17 cellular contexts compared by ENCODE assay signal in genomic region chr20:62986257-62986807, GRCh38. TPM values are rescaled to one million over a fixed set of nuclear protein-coding genes. Genes with fewer than 3 reads are reported as not detected.
A peak's percentile ranks its signal among the peaks of the same experiment; 100 is the strongest.
DNase-seq lines count a peak whose midpoint lies in the region; ATAC-seq and TF ChIP-seq lines count a peak whose summit lies in the region.
"Had no signal": no experiment of that assay in that cellular context is flagged by ENCODE, and none has a peak within 500 bp of the region (broad histone marks: within the 10 kb centered on the region; RNA-seq: fewer than 3 reads in every experiment).

No MANE protein-coding gene starts in this region.

- H3K4me3 ChIP-seq in BLaER1 treated with 17β-estradiol and CSF1 and Interleukin-3, amounts not matched to agents 10 nM and 100 nM, result no peak overlapping the region
- H3K4me3 ChIP-seq in HEK293 (ENCODE audit: low read depth, low read length) (no peak overlapping the region), lower leg skin (ENCODE audit: low read depth, poor library complexity, severe bottlenecking) (no peak overlapping the region)
- H3K4me3 ChIP-seq: A549, GM12878, GM23248 had no signal

- H3K4me1 Mint-ChIP-seq in dendritic cell treated with granulocyte-macrophage colony-stimulating factor and Interleukin-4, amounts not matched to agents 40 ng/mL and 50 ng/mL, for 4 days (ENCODE audit: low read depth), result peaks cover 26% of the 10 kb centered on the region
- H3K4me1 Mint-ChIP-seq in stimulated activated memory B cell treated with anti-CD40 and anti-IgM and Interleukin-4, amounts not matched to agents 10 μg/mL and 1 μg/mL and 100 μg/mL, for 72 hours, result peaks cover 21% of the 10 kb centered on the region

- WGBS in lower leg skin, 2 donors, result 65 to 66% methylated on average over 6 of the region's 6 CpGs

- CTCF ChIA-PET in HEK293 (lab: Yijun Ruan, JAX), result no interaction called here

- H3K4me1 ChIP-seq in BLaER1 treated with 17β-estradiol and CSF1 and Interleukin-3, amounts not matched to agents 10 nM and 100 nM, result peaks cover 16 to 71% (median 49%) of the 10 kb centered on the region in 10 experiments
- H3K4me1 ChIP-seq in HEK293 (ENCODE audit: control insufficient read depth, insufficient read depth, low read length), result no peaks in the 10 kb centered on the region
- H3K4me1 ChIP-seq: A549 had no signal

- H3K4me2 ChIP-seq in BLaER1 treated with 17β-estradiol and CSF1 and Interleukin-3, amounts not matched to agents 10 nM and 100 nM, result peak overlapping the region in 8 of 11 experiments; percentile 36 to 78 (median 68); a peak in 14 of 22 replicates
- H3K4me2 ChIP-seq: A549 had no signal

- POLR2A ChIA-PET in HEK293 (lab: Yijun Ruan, JAX), result no interaction called here

- H3K27me3 Mint-ChIP-seq in dendritic cell treated with granulocyte-macrophage colony-stimulating factor and Interleukin-4, amounts not matched to agents 40 ng/mL and 50 ng/mL, for 4 days, result peaks cover 86% of the 10 kb centered on the region
- H3K27me3 Mint-ChIP-seq in stimulated activated memory B cell treated with anti-CD40 and anti-IgM and Interleukin-4, amounts not matched to agents 10 μg/mL and 1 μg/mL and 100 μg/mL, for 72 hours, result peaks cover 85% of the 10 kb centered on the region

- H3K4me3 Mint-ChIP-seq in dendritic cell treated with granulocyte-macrophage colony-stimulating factor and Interleukin-4, amounts not matched to agents 40 ng/mL and 50 ng/mL, for 4 days, result no peak overlapping the region
- H3K4me3 Mint-ChIP-seq in stimulated activated memory B cell treated with anti-CD40 and anti-IgM and Interleukin-4, amounts not matched to agents 10 μg/mL and 1 μg/mL and 100 μg/mL, for 72 hours, result no peak overlapping the region
- H3K4me3 Mint-ChIP-seq: H9 had no signal

- no peaks in the 10 kb centered on the region for H3K9me3 Mint-ChIP-seq in dendritic cell treated with granulocyte-macrophage colony-stimulating factor and Interleukin-4, amounts not matched to agents 40 ng/mL and 50 ng/mL, for 4 days
- H3K9me3 Mint-ChIP-seq in stimulated activated memory B cell treated with anti-CD40 and anti-IgM and Interleukin-4, amounts not matched to agents 10 μg/mL and 1 μg/mL and 100 μg/mL, for 72 hours, result no peaks in the 10 kb centered on the region
- H3K9me3 Mint-ChIP-seq: CD8-positive, alpha-beta memory T cell; H9 had no signal

- H3K27me3 ChIP-seq in BLaER1 treated with 17β-estradiol and CSF1 and Interleukin-3, amounts not matched to agents 10 nM and 100 nM, result peaks cover 0 to 21% (median 5%) of the 10 kb centered on the region in 11 experiments; a peak in 9 of 22 replicates

- no peak overlapping the region for H3K9ac ChIP-seq in BLaER1 treated with 17β-estradiol and CSF1 and Interleukin-3, amounts not matched to agents 10 nM and 100 nM
- H3K9ac ChIP-seq: GM23248 had no signal

- peak overlapping the region; percentile 43 for H3K27ac Mint-ChIP-seq in dendritic cell treated with granulocyte-macrophage colony-stimulating factor and Interleukin-4, amounts not matched to agents 40 ng/mL and 50 ng/mL, for 4 days
- H3K27ac Mint-ChIP-seq in stimulated activated memory B cell treated with anti-CD40 and anti-IgM and Interleukin-4, amounts not matched to agents 10 μg/mL and 1 μg/mL and 100 μg/mL, for 72 hours, result no peak overlapping the region

- no peak for TF ChIP-seq POLR2A in lower leg skin (IDR thresholded peaks at IDR 0.05)

- no peaks in the 10 kb centered on the region for H3K36me3 ChIP-seq in BLaER1 treated with 17β-estradiol and CSF1 and Interleukin-3, amounts not matched to agents 10 nM and 100 nM
- no peaks in the 10 kb centered on the region for H3K36me3 ChIP-seq in HEK293 (ENCODE audit: control insufficient read depth in 2 of 2, insufficient read depth in 1 of 2, low read length in 2 of 2)
- H3K36me3 ChIP-seq: BE2C had no signal

- H4K20me1 ChIP-seq in BLaER1 treated with 17β-estradiol and CSF1 and Interleukin-3, amounts not matched to agents 10 nM and 100 nM, result peaks cover 0 to 30% (median 8%) of the 10 kb centered on the region in 11 experiments; a peak in 12 of 22 replicates

- DNase-seq in lower leg skin (ENCODE audit: low spot score in 2 of 2), result no peak
- no peak for DNase-seq in ecto neural progenitor cell (ENCODE audit: low spot score)
- DNase-seq: BE2C; CD8-positive, alpha-beta memory T cell; DMS79; GM23248; H9 had no signal

- no peaks in the 10 kb centered on the region for H3K9me3 ChIP-seq in BLaER1 treated with 17β-estradiol and CSF1 and Interleukin-3, amounts not matched to agents 10 nM and 100 nM (replicated peaks in 1 of 11)
- H3K9me3 ChIP-seq in HEK293 (ENCODE audit: control insufficient read depth, insufficient read depth, low read depth, low read length), result no peaks in the 10 kb centered on the region
- H3K9me3 ChIP-seq: A549, BE2C had no signal

- no peak overlapping the region for H3K27ac ChIP-seq in BLaER1 treated with 17β-estradiol and CSF1 and Interleukin-3, amounts not matched to agents 10 nM and 100 nM
- H3K27ac ChIP-seq in HEK293 (ENCODE audit: extremely low read depth, low read depth, low read length), result no peak overlapping the region
- H3K27ac ChIP-seq: A549, GM23248 had no signal

- intact Hi-C loops in dendritic cell treated with granulocyte-macrophage colony-stimulating factor and Interleukin-4, amounts not matched to agents 40 ng/mL and 50 ng/mL, for 4 days (cut with micrococcal nuclease), result no loop called here
- intact Hi-C loops in lower leg skin (cut with DNase I; ENCODE audit: low total_unique reads), result no loop called here

- TF ChIP-seq CTCF in HEK293 (tag by site-specific recombination; IDR thresholded peaks at IDR 0.05) (no peak), lower leg skin (IDR thresholded peaks at IDR 0.05) (no peak)

- ATAC-seq in stimulated activated memory B cell treated with anti-CD40 and anti-IgM and Interleukin-4, amounts not matched to agents 10 μg/mL and 1 μg/mL and 100 μg/mL, for 72 hours, result peak; percentile 70
- no peak for ATAC-seq in HG02870 (IDR thresholded peaks at IDR 0.05; ENCODE audit: unreplicated experiment)
- ATAC-seq: GM12878 had no signal

- H3K36me3 Mint-ChIP-seq in dendritic cell treated with granulocyte-macrophage colony-stimulating factor and Interleukin-4, amounts not matched to agents 40 ng/mL and 50 ng/mL, for 4 days (ENCODE audit: low read depth), result no peaks in the 10 kb centered on the region
- H3K36me3 Mint-ChIP-seq in stimulated activated memory B cell treated with anti-CD40 and anti-IgM and Interleukin-4, amounts not matched to agents 10 μg/mL and 1 μg/mL and 100 μg/mL, for 72 hours, result no peaks in the 10 kb centered on the region

TF ChIP-seq in HEK293, 187 proteins besides CTCF, POLR2A, EP300 and RAD21 (continues in another document):
- TF ChIP-seq ZNF19 (tag by site-specific recombination; IDR thresholded peaks at IDR 0.05; ENCODE audit: low read depth), result no peak
- peak; percentile 88 for TF ChIP-seq ZFHX2 (tag by site-specific recombination; conservative IDR thresholded peaks at IDR 0.05)
- TF ChIP-seq ZNF645 (tag by site-specific recombination; IDR thresholded peaks at IDR 0.05), result no peak
- no peak for TF ChIP-seq ZNF140 (tag by site-specific recombination; IDR thresholded peaks at IDR 0.05)
- TF ChIP-seq ZNF658 (tag by site-specific recombination; IDR thresholded peaks at IDR 0.05), result no peak
- TF ChIP-seq ZNF488 (tag by site-specific recombination; IDR thresholded peaks at IDR 0.05), result no peak
- no peak for TF ChIP-seq ZNF548 (tag by site-specific recombination; IDR thresholded peaks at IDR 0.05)
- TF ChIP-seq ZNF223 (tag by site-specific recombination; IDR thresholded peaks at IDR 0.05), result no peak
- no peak for TF ChIP-seq ZNF175 (tag by site-specific recombination; IDR thresholded peaks at IDR 0.05)
- no peak for TF ChIP-seq KLF16 (tag by site-specific recombination; IDR thresholded peaks at IDR 0.05)
- peak; percentile 70; the same call in 1 of the 2 replicates for TF ChIP-seq HIC1 (tag by site-specific recombination; IDR thresholded peaks at IDR 0.05)
- TF ChIP-seq ZNF133 (tag by site-specific recombination; IDR thresholded peaks at IDR 0.05), result no peak
- TF ChIP-seq ZNF266 (tag by site-specific recombination; IDR thresholded peaks at IDR 0.05; ENCODE audit: low read depth), result no peak
- TF ChIP-seq MYNN (tag by site-specific recombination; IDR thresholded peaks at IDR 0.05; ENCODE audit: borderline replicate concordance), result no peak

RNA-seq across cellular contexts. Expression of gene BHLHE23, which starts 20.4 kb away (rescaled TPM):
- total RNA-seq in lower leg skin, result under 1 TPM in 1 of 4 donors, not detected in 3; 0.23 TPM
- total RNA-seq: CD8-positive, alpha-beta memory T cell; G401; GM23248; HepG2; HT1080 had no signal

RNA-seq across cellular contexts. Expression of gene SLC17A9, which starts 33.8 kb away (rescaled TPM):
- total RNA-seq in lower leg skin, result 1 to 10 TPM in 2 of 4 donors, under 1 TPM in 2; 0.46 to 1.1 (median 0.73) TPM
- total RNA-seq: HT1080 had no signal

RNA-seq across cellular contexts. Expression of gene GID8, which starts 48.4 kb away (rescaled TPM):
- total RNA-seq in lower leg skin, result 10 to 100 TPM; 39.6 to 59.3 (median 44.2) TPM
